Comparison of ENCODE assay signal across 1 cellular context in genomic region chr16:12800751-12801308, GRCh38.
TF ChIP-seq lines count a peak whose summit lies in the region.

No MANE protein-coding gene starts in this region.

TF ChIP-seq in SK-N-SH, 30 proteins besides CTCF, POLR2A, EP300 and RAD21 (continued from another document):
- TF ChIP-seq ZBTB33 (IDR thresholded peaks at IDR 0.05; ENCODE audit: borderline replicate concordance, low read depth) (no peak), ELF1 (IDR thresholded peaks at IDR 0.05) (no peak), EZH2phosphoT487 (IDR thresholded peaks at IDR 0.05; ENCODE audit: borderline replicate concordance, low read depth) (no peak), MXI1 (IDR thresholded peaks at IDR 0.05; ENCODE audit: low read depth, low read length) (no peak), JUND (IDR thresholded peaks at IDR 0.05) (no peak), FOXM1 (IDR thresholded peaks at IDR 0.05; ENCODE audit: low read depth) (no peak), RFX5 (IDR thresholded peaks at IDR 0.05; ENCODE audit: low read length) (no peak), NRF1 (IDR thresholded peaks at IDR 0.05; ENCODE audit: low read depth, low read length) (no peak), YY1 (IDR thresholded peaks at IDR 0.05; ENCODE audit: low read depth) (no peak), CHD2 (IDR thresholded peaks at IDR 0.05; ENCODE audit: low read length, partially characterized antibody) (no peak), TAF1 (IDR thresholded peaks at IDR 0.05; ENCODE audit: borderline replicate concordance, low read depth, low read length) (no peak), RXRA (IDR thresholded peaks at IDR 0.05; ENCODE audit: borderline replicate concordance, low read depth) (no peak), SIN3A (IDR thresholded peaks at IDR 0.05; ENCODE audit: borderline replicate concordance, low read depth, low read length) (no peak), PBX3 (IDR thresholded peaks at IDR 0.05) (no peak), USF1 (IDR thresholded peaks at IDR 0.05; ENCODE audit: borderline replicate concordance, low read depth) (no peak)
